7 cellular contexts compared by ENCODE assay signal in the genomic region with DNA sequence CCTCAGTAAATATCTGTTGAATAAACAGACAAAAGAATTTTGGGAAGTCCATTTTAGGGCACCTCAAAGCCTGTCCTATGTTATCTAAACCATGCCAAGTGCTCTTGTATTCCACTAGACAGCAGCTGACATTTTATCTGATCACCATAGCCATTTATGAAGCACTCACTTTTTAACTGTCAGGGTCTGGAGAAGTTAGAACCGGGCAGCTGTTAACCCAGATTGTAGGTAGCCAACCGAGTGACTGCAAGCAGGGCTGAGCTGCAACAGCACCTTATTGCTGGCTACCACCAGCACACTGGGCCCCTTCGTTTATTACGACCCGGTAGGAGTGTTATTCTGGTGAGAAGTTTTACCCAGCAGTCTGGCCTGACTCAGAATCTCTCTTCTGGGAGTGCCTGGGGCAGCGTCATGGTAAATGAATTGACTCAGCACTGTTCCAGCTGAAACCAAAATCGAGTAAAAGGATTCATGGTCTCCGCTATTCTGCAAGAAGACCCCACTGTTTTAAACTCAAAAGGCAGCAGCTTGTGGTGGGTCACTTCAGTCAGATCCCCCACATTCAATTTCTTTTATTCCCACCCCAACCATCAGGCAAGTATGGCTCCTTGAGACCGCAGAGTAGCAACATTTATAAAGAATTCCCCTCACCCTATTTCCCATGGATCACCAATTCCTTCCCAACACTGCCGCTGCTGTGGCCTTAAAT. TPM values are rescaled to one million over a fixed set of nuclear protein-coding genes. Genes with fewer than 3 reads are reported as not detected.
DNase-seq lines count a peak whose midpoint lies in the region; ATAC-seq and FAIRE-seq lines count a peak whose summit lies in the region.

No MANE protein-coding gene starts in this region.

- peak overlapping the region; percentile 95 for H3K27ac ChIP-seq in skeletal muscle tissue (ENCODE audit: low read depth, low read length)

- no peak for ATAC-seq in GM18907 (IDR thresholded peaks at IDR 0.05; ENCODE audit: unreplicated experiment)
- ATAC-seq in GM21825 (IDR thresholded peaks at IDR 0.05; ENCODE audit: unreplicated experiment), result no peak

- H3K4me1 ChIP-seq in skeletal muscle tissue (ENCODE audit: control insufficient read depth in 3 of 3, insufficient read depth in 3 of 3, low read length in 3 of 3), result peaks cover 73 to 82% (median 81%) of the 10 kb centered on the region in 3 donors

- H3K4me3 ChIP-seq in skeletal muscle tissue (ENCODE audit: low read length in 3 of 3), result peak overlapping the region; percentile 88 to 92 (median 88)

- peak; percentile 80 for FAIRE-seq in HTR-8/SVneo (lab: Jason Lieb, UNC)

- peak; percentile 70 for DNase-seq in HTR-8/SVneo (ENCODE audit: insufficient read length, low spot score)
- DNase-seq in activated CD4-positive, alpha-beta T cell treated with anti-CD3 and anti-CD28 coated beads, Interleukin-2, amount 50 U/mL, for 48 hours, result peak; percentile 59 to 72
- peak; percentile 62 for DNase-seq in fibroblast of peridontal ligament (ENCODE audit: extremely low read depth)
- no peak for DNase-seq in NCI-H2107 (lab: John Stamatoyannopoulos, UW)

- no peaks in the 10 kb centered on the region for H3K36me3 ChIP-seq in skeletal muscle tissue (ENCODE audit: control insufficient read depth in 3 of 3, insufficient read depth in 3 of 3, low read length in 3 of 3)

- H3K27me3 ChIP-seq in skeletal muscle tissue (ENCODE audit: control insufficient read depth in 3 of 3, insufficient read depth in 3 of 3, low read length in 3 of 3), result no peaks in the 10 kb centered on the region

- no peaks in the 10 kb centered on the region for H3K9me3 ChIP-seq in skeletal muscle tissue (ENCODE audit: control insufficient read depth in 3 of 3, low read length in 3 of 3)

- H3K9ac ChIP-seq in skeletal muscle tissue (ENCODE audit: low read depth in 1 of 3, low read length in 3 of 3), result peak overlapping the region; percentile 90 to 97 (median 91)

RNA-seq across cellular contexts. Expression of a gene that starts 1.7 kb away (rescaled TPM):
- total RNA-seq in skeletal muscle tissue, result 36.5 TPM

RNA-seq across cellular contexts. Expression of a gene that starts 42.2 kb away (rescaled TPM):
- total RNA-seq in skeletal muscle tissue, result 5.7 TPM
